In genomic region chr6:113719545-113719944, GRCh38 we compare ENCODE assay signal across 25 cellular contexts.
DNase-seq lines count a peak whose midpoint lies in the region; FAIRE-seq and TF ChIP-seq lines count a peak whose summit lies in the region.
"Had no signal": no experiment of that assay in that cellular context is flagged by ENCODE, and none has a peak within 500 bp of the region (broad histone marks: within the 10 kb centered on the region; RNA-seq: fewer than 3 reads in every experiment).

No MANE protein-coding gene starts in this region.

- TF ChIP-seq CTCF in bronchial epithelial cell (IDR thresholded peaks at IDR 0.05; ENCODE audit: insufficient read depth, low read length, severe bottlenecking) (no peak), thyroid gland (IDR thresholded peaks at IDR 0.05) (no peak)

- DNase-seq in CD1c-positive myeloid dendritic cell (ENCODE audit: extremely low spot score) (peak; percentile 22), HS-5 (ENCODE audit: low read depth) (peak; percentile 39), bronchial epithelial cell (ENCODE audit: low read depth) (peak; percentile 78), hepatic stellate cell (ENCODE audit: low spot score) (peak; percentile 21), islet precursor cell (no peak), HuH-7 (ENCODE audit: low spot score) (no peak), thyroid gland (no peak)
- no peak for DNase-seq in stimulated activated CD8-positive, alpha-beta memory T cell treated with anti-CD3 and anti-CD28 coated beads, Interleukin-4, amount 100 ng/mL, for 48 hours
- DNase-seq: activated CD4-positive, alpha-beta T cell treated with anti-CD3 and anti-CD28 coated beads, Interleukin-2, amount 50 U/mL, for 48 hours; activated gamma-delta T cell; adrenal gland; cerebellar nuclear complex; effector CD8-positive, alpha-beta T cell; hippocampal formation; KBM-7; NCI-H1092; NCI-H2107; NCI-H526 treated with DMSO at 0.1 percent for 48 hours; right cardiac atrium; SHP77 treated with DMSO at 0.1 percent for 48 hours; stimulated activated CD4-positive, alpha-beta T cell treated with anti-CD3 and anti-CD28 coated beads, Interleukin-15, amount 100 ng/mL, for 24 hours had no signal

- no peak overlapping the region for H3K27ac ChIP-seq in thyroid gland
- H3K27ac ChIP-seq: adrenal gland, HL-60, WERI-Rb-1 had no signal

- no peaks in the 10 kb centered on the region for H3K4me1 ChIP-seq in thyroid gland
- H3K4me1 ChIP-seq: adrenal gland had no signal

- 95 to 98% methylated on average over 4 of the region's 4 CpGs for WGBS in thyroid gland, 2 donors

- H3K9me3 ChIP-seq in thyroid gland = no peaks in the 10 kb centered on the region
- H3K9me3 ChIP-seq: adrenal gland had no signal

- H3K36me3 ChIP-seq in bronchial epithelial cell (ENCODE audit: control insufficient read depth, insufficient read depth, low read length) = no peaks in the 10 kb centered on the region
- no peaks in the 10 kb centered on the region for H3K36me3 ChIP-seq in thyroid gland
- H3K36me3 ChIP-seq: adrenal gland, WERI-Rb-1 had no signal

- H3K27me3 ChIP-seq in bronchial epithelial cell (ENCODE audit: control insufficient read depth, insufficient read depth, low read length) = no peaks in the 10 kb centered on the region
- no peaks in the 10 kb centered on the region for H3K27me3 ChIP-seq in thyroid gland
- H3K27me3 ChIP-seq: adrenal gland had no signal

- no peak overlapping the region for H3K4me3 ChIP-seq in bronchial epithelial cell (ENCODE audit: low read depth, low read length)
- H3K4me3 ChIP-seq in thyroid gland (replicated peaks in 1 of 3) = no peak overlapping the region
- H3K4me3 ChIP-seq: adrenal gland had no signal

- intact Hi-C loops in thyroid gland (cut with DNase I) = no loop called here

- no peak for FAIRE-seq in bronchial epithelial cell (lab: Jason Lieb, UNC)
- FAIRE-seq: GM12892, keratinocyte had no signal

- TF ChIP-seq POLR2A in thyroid gland (IDR thresholded peaks at IDR 0.05) = no peak

Comparison
In these comparisons a context has a peak if more than half of its experiments do, and no peak if none do; other contexts are left out.
1. DNase-seq: peak in CD1c-positive myeloid dendritic cell (single experiment), HS-5 (single experiment), bronchial epithelial cell (single experiment) and hepatic stellate cell (single experiment); none in islet precursor cell (single experiment), HuH-7 (single experiment), thyroid gland (0 of 2) and stimulated activated CD8-positive, alpha-beta memory T cell treated with anti-CD3 and anti-CD28 coated beads, Interleukin-4, amount 100 ng/mL, for 48 hours (single experiment).